ENCODE assay signal across 8 cellular contexts in genomic region chrX:134186362-134187121, GRCh38. TPM values are rescaled to one million over a fixed set of nuclear protein-coding genes. Genes with fewer than 3 reads are reported as not detected.
DNase-seq lines count a peak whose midpoint lies in the region; ATAC-seq and TF ChIP-seq lines count a peak whose summit lies in the region.

No MANE protein-coding gene starts in this region.

- H3K4me1 ChIP-seq in effector memory CD4-positive, alpha-beta T cell (ENCODE audit: control insufficient read depth, insufficient read depth, low read length, poor library complexity, severe bottlenecking), result peaks cover 19% of the 10 kb centered on the region

- H3K36me3 Mint-ChIP-seq in T-helper 1 cell treated with Interleukin-12 subunit alpha and Interleukin-12 subunit beta and Interleukin-4 antibody, amounts not matched to agents 30 μg/mL and 1 μg/mL, for 36 hours (ENCODE audit: low read depth), result peaks cover 9% of the 10 kb centered on the region

- H3K27ac ChIP-seq in effector memory CD4-positive, alpha-beta T cell (ENCODE audit: insufficient read depth, low read length, poor library complexity, severe bottlenecking), result no peak overlapping the region

- peaks cover 32% of the 10 kb centered on the region for H3K4me1 Mint-ChIP-seq in T-helper 1 cell treated with Interleukin-12 subunit alpha and Interleukin-12 subunit beta and Interleukin-4 antibody, amounts not matched to agents 30 μg/mL and 1 μg/mL, for 36 hours (ENCODE audit: low read depth)

- ATAC-seq in GM18519 (IDR thresholded peaks at IDR 0.05; ENCODE audit: low FRiP score, unreplicated experiment) (peak; percentile 79), HG02943 (IDR thresholded peaks at IDR 0.05; ENCODE audit: low read depth, unreplicated experiment) (peak; percentile 83)

- no peaks in the 10 kb centered on the region for H3K9me3 Mint-ChIP-seq in T-helper 1 cell treated with Interleukin-12 subunit alpha and Interleukin-12 subunit beta and Interleukin-4 antibody, amounts not matched to agents 30 μg/mL and 1 μg/mL, for 36 hours

- peak overlapping the region; percentile 91 for H3K27ac Mint-ChIP-seq in T-helper 1 cell treated with Interleukin-12 subunit alpha and Interleukin-12 subunit beta and Interleukin-4 antibody, amounts not matched to agents 30 μg/mL and 1 μg/mL, for 36 hours

- no peak for TF ChIP-seq CTCF in GM10266 (IDR thresholded peaks at IDR 0.05; ENCODE audit: control insufficient read depth, insufficient read depth, low read depth, missing control alignments)

- H3K4me3 ChIP-seq in effector memory CD4-positive, alpha-beta T cell (ENCODE audit: insufficient read depth, low read depth, low read length, poor library complexity, severe bottlenecking), result no peak overlapping the region

- peak overlapping the region; percentile 88 for H3K4me3 Mint-ChIP-seq in T-helper 1 cell treated with Interleukin-12 subunit alpha and Interleukin-12 subunit beta and Interleukin-4 antibody, amounts not matched to agents 30 μg/mL and 1 μg/mL, for 36 hours

- peaks cover 5% of the 10 kb centered on the region for H3K27me3 Mint-ChIP-seq in T-helper 1 cell treated with Interleukin-12 subunit alpha and Interleukin-12 subunit beta and Interleukin-4 antibody, amounts not matched to agents 30 μg/mL and 1 μg/mL, for 36 hours (ENCODE audit: low read depth)

- DNase-seq in effector memory CD4-positive, alpha-beta T cell, result peak; percentile 16 to 32 (median 28)
- DNase-seq in NCI-H1105 treated with DMSO at 0.1 percent for 48 hours (lab: John Stamatoyannopoulos, UW), result no peak
- no peak for DNase-seq in ureter (ENCODE audit: low spot score)
- DNase-seq in HCEC 1CT, result no peak
- no peak for DNase-seq in GM10266 (ENCODE audit: extremely low spot score)

- no peaks in the 10 kb centered on the region for H3K27me3 ChIP-seq in effector memory CD4-positive, alpha-beta T cell (replicated peaks; ENCODE audit: control insufficient read depth, insufficient read depth, low read length, poor library complexity, severe bottlenecking)

- H3K36me3 ChIP-seq in effector memory CD4-positive, alpha-beta T cell (ENCODE audit: control insufficient read depth, insufficient read depth, low read length), result no peaks in the 10 kb centered on the region

- H3K9me3 ChIP-seq in effector memory CD4-positive, alpha-beta T cell (ENCODE audit: control insufficient read depth, low read length), result no peaks in the 10 kb centered on the region

RNA-seq across cellular contexts. Expression of gene CCDC160, which starts 50.4 kb away (rescaled TPM):
- 1.3 TPM for total RNA-seq in ureter

Comparison
In these comparisons a context has a peak if more than half of its experiments do, and no peak if none do; other contexts are left out.
1. DNase-seq: peak in effector memory CD4-positive, alpha-beta T cell (3 of 3); none in NCI-H1105 treated with DMSO at 0.1 percent for 48 hours (single experiment), ureter (single experiment), HCEC 1CT (single experiment) and GM10266 (single experiment).